Comparison of ENCODE assay signal across 1 cellular context in the genomic region with DNA sequence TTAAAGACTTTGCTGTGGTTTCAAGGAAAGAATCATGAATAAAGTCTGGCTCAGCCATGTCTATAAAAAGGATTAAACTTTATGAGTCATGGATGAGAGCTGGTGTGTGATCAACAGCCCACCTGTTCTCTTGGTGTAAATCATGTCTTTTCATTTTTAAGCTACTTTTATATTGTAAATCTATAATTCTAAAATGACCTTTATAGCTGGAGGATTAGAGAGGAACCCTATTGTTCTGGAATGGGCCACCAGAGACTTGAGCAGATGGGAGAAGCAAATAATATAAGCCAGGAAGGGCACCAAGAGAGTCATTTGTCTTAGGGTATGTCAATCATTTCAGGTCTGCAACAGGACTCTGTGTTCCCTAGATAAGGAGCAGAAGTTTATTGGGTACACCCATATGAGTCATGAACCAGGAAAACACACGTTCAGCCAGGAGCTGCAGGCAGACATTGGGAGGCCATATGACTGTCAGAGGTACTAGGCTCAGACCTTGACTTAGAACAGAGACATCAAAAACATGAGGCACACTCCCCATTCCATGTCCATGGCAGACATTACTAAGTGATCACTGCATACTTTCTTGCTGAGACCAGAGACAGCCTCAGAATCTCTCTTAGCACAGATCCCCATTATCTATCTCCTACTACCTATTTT.
A peak's percentile ranks its signal among the peaks of the same experiment; 100 is the strongest.
TF ChIP-seq lines count a peak whose summit lies in the region.

No MANE protein-coding gene starts in this region.

TF ChIP-seq in K562, 482 proteins besides CTCF, POLR2A, EP300 and RAD21 (continued from another document and continues in another):
- TF ChIP-seq, protein P1, sequence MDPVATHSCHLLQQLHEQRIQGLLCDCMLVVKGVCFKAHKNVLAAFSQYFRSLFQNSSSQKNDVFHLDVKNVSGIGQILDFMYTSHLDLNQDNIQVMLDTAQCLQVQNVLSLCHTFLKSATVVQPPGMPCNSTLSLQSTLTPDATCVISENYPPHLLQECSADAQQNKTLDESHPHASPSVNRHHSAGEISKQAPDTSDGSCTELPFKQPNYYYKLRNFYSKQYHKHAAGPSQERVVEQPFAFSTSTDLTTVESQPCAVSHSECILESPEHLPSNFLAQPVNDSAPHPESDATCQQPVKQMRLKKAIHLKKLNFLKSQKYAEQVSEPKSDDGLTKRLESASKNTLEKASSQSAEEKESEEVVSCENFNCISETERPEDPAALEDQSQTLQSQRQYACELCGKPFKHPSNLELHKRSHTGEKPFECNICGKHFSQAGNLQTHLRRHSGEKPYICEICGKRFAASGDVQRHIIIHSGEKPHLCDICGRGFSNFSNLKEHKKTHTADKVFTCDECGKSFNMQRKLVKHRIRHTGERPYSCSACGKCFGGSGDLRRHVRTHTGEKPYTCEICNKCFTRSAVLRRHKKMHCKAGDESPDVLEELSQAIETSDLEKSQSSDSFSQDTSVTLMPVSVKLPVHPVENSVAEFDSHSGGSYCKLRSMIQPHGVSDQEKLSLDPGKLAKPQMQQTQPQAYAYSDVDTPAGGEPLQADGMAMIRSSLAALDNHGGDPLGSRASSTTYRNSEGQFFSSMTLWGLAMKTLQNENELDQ (CRISPR knock-in tag; IDR thresholded peaks at IDR 0.05; ENCODE audit: borderline replicate concordance), result no peak
- TF ChIP-seq GTF2E2 (tag; IDR thresholded peaks at IDR 0.05) (no peak), MTA1 (IDR thresholded peaks at IDR 0.05; ENCODE audit: borderline replicate concordance) (no peak), PRPF4 (IDR thresholded peaks at IDR 0.05; ENCODE audit: insufficient read depth, low read depth, low read length, poor library complexity, severe bottlenecking) (no peak), MCM7 (IDR thresholded peaks at IDR 0.05) (no peak), ZNF354B (CRISPR knock-in tag; IDR thresholded peaks at IDR 0.05) (no peak), JUN (IDR thresholded peaks at IDR 0.05; ENCODE audit: borderline replicate concordance, low read depth, low read length) (peak; percentile 77), JUN (CRISPR knock-in tag; IDR thresholded peaks at IDR 0.05; ENCODE audit: borderline replicate concordance) (no peak), RFX7 (CRISPR knock-in tag; IDR thresholded peaks at IDR 0.05) (no peak), TAF7 (tag; IDR thresholded peaks at IDR 0.05) (no peak), KDM5B (IDR thresholded peaks at IDR 0.05; ENCODE audit: insufficient replicate concordance, low read depth, low read length) (no peak), ZNF695 (CRISPR knock-in tag; IDR thresholded peaks at IDR 0.05) (no peak), ZKSCAN3 (CRISPR knock-in tag; IDR thresholded peaks at IDR 0.05) (no peak), MYC (IDR thresholded peaks at IDR 0.05; ENCODE audit: low read depth, low read length) (0 out of 2 replicates have a peak, but pooled peaks have one; percentile 33), MYC (CRISPR knock-in tag; IDR thresholded peaks at IDR 0.05; ENCODE audit: borderline replicate concordance, low read depth) (no peak), HOXB6 (CRISPR knock-in tag; IDR thresholded peaks at IDR 0.05; ENCODE audit: borderline replicate concordance) (no peak), DIDO1 (tag; IDR thresholded peaks at IDR 0.05; ENCODE audit: low read depth) (no peak), CBX2 (IDR thresholded peaks at IDR 0.05; ENCODE audit: insufficient read depth, low read length, poor library complexity, severe bottlenecking) (no peak), ZNF707 (CRISPR knock-in tag; conservative IDR thresholded peaks at IDR 0.05) (no peak), HMG20B (CRISPR knock-in tag; IDR thresholded peaks at IDR 0.05) (no peak), RBM17 (IDR thresholded peaks at IDR 0.05; ENCODE audit: borderline replicate concordance, low read depth, low read length) (no peak), L3MBTL2 (IDR thresholded peaks at IDR 0.05) (peak; percentile 46; the same call in 1 of the 2 replicates), SMARCC2 (IDR thresholded peaks at IDR 0.05; ENCODE audit: low read depth) (peak; percentile 68), SOX6 (IDR thresholded peaks at IDR 0.05) (peak; percentile 52; the same call in 1 of the 2 replicates), RBFOX2 (IDR thresholded peaks at IDR 0.05; ENCODE audit: low read depth, low read length) (no peak), RBM15 (IDR thresholded peaks at IDR 0.05; ENCODE audit: insufficient read depth, low read length) (no peak), ZNF212 (CRISPR knock-in tag; IDR thresholded peaks at IDR 0.05) (no peak), BACH1 (tag; IDR thresholded peaks at IDR 0.05) (no peak), RB1 (IDR thresholded peaks at IDR 0.05; ENCODE audit: low read depth) (no peak), ARID2 (IDR thresholded peaks at IDR 0.05) (no peak), SP2 (IDR thresholded peaks at IDR 0.05; ENCODE audit: extremely low read depth, low read depth, low read length, poor library complexity, severe bottlenecking) (no peak), NFYB (IDR thresholded peaks at IDR 0.05; ENCODE audit: extremely low read depth, insufficient read length) (no peak), SMAD1 (IDR thresholded peaks at IDR 0.05; ENCODE audit: low read depth, low read length, partially characterized antibody) (no peak), HNRNPK (IDR thresholded peaks at IDR 0.05; ENCODE audit: low read depth, low read length, poor library complexity, severe bottlenecking) (no peak), TRIM28 (IDR thresholded peaks at IDR 0.05) (no peak)
- TF ChIP-seq, protein P2, sequence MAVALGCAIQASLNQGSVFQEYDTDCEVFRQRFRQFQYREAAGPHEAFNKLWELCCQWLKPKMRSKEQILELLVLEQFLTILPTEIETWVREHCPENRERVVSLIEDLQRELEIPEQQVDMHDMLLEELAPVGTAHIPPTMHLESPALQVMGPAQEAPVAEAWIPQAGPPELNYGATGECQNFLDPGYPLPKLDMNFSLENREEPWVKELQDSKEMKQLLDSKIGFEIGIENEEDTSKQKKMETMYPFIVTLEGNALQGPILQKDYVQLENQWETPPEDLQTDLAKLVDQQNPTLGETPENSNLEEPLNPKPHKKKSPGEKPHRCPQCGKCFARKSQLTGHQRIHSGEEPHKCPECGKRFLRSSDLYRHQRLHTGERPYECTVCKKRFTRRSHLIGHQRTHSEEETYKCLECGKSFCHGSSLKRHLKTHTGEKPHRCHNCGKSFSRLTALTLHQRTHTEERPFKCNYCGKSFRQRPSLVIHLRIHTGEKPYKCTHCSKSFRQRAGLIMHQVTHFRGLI (CRISPR knock-in tag; IDR thresholded peaks at IDR 0.05), result no peak
- TF ChIP-seq, protein P3, sequence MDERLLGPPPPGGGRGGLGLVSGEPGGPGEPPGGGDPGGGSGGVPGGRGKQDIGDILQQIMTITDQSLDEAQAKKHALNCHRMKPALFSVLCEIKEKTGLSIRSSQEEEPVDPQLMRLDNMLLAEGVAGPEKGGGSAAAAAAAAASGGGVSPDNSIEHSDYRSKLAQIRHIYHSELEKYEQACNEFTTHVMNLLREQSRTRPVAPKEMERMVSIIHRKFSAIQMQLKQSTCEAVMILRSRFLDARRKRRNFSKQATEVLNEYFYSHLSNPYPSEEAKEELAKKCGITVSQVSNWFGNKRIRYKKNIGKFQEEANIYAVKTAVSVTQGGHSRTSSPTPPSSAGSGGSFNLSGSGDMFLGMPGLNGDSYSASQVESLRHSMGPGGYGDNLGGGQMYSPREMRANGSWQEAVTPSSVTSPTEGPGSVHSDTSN (CRISPR knock-in tag; IDR thresholded peaks at IDR 0.05; ENCODE audit: low read depth), result peak; percentile 58
- TF ChIP-seq, protein P3 (tag; conservative IDR thresholded peaks at IDR 0.05; ENCODE audit: low read depth), result peak; percentile 95
- TF ChIP-seq, protein P4, sequence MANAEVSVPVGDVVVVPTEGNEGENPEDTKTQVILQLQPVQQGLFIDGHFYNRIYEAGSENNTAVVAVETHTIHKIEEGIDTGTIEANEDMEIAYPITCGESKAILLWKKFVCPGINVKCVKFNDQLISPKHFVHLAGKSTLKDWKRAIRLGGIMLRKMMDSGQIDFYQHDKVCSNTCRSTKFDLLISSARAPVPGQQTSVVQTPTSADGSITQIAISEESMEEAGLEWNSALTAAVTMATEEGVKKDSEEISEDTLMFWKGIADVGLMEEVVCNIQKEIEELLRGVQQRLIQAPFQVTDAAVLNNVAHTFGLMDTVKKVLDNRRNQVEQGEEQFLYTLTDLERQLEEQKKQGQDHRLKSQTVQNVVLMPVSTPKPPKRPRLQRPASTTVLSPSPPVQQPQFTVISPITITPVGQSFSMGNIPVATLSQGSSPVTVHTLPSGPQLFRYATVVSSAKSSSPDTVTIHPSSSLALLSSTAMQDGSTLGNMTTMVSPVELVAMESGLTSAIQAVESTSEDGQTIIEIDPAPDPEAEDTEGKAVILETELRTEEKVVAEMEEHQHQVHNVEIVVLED (CRISPR knock-in tag; IDR thresholded peaks at IDR 0.05), result no peak
- TF ChIP-seq, protein P5, sequence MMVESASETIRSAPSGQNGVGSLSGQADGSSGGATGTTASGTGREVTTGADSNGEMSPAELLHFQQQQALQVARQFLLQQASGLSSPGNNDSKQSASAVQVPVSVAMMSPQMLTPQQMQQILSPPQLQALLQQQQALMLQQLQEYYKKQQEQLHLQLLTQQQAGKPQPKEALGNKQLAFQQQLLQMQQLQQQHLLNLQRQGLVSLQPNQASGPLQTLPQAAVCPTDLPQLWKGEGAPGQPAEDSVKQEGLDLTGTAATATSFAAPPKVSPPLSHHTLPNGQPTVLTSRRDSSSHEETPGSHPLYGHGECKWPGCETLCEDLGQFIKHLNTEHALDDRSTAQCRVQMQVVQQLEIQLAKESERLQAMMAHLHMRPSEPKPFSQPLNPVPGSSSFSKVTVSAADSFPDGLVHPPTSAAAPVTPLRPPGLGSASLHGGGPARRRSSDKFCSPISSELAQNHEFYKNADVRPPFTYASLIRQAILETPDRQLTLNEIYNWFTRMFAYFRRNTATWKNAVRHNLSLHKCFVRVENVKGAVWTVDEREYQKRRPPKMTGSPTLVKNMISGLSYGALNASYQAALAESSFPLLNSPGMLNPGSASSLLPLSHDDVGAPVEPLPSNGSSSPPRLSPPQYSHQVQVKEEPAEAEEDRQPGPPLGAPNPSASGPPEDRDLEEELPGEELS (CRISPR knock-in tag; IDR thresholded peaks at IDR 0.05; ENCODE audit: borderline replicate concordance), result no peak; the same call in 1 of the 2 replicates
- TF ChIP-seq, protein P6, sequence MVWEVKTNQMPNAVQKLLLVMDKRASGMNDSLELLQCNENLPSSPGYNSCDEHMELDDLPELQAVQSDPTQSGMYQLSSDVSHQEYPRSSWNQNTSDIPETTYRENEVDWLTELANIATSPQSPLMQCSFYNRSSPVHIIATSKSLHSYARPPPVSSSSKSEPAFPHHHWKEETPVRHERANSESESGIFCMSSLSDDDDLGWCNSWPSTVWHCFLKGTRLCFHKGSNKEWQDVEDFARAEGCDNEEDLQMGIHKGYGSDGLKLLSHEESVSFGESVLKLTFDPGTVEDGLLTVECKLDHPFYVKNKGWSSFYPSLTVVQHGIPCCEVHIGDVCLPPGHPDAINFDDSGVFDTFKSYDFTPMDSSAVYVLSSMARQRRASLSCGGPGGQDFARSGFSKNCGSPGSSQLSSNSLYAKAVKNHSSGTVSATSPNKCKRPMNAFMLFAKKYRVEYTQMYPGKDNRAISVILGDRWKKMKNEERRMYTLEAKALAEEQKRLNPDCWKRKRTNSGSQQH (CRISPR knock-in tag; IDR thresholded peaks at IDR 0.05), result no peak
- TF ChIP-seq, protein P7, sequence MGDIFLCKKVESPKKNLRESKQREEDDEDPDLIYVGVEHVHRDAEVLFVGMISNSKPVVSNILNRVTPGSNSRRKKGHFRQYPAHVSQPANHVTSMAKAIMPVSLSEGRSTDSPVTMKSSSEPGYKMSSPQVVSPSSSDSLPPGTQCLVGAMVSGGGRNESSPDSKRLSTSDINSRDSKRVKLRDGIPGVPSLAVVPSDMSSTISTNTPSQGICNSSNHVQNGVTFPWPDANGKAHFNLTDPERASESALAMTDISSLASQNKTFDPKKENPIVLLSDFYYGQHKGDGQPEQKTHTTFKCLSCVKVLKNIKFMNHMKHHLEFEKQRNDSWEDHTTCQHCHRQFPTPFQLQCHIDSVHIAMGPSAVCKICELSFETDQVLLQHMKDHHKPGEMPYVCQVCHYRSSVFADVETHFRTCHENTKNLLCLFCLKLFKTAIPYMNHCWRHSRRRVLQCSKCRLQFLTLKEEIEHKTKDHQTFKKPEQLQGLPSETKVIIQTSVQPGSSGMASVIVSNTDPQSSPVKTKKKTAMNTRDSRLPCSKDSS (IDR thresholded peaks at IDR 0.05; ENCODE audit: low read depth, partially characterized antibody), result no peak
- TF ChIP-seq, protein P8, sequence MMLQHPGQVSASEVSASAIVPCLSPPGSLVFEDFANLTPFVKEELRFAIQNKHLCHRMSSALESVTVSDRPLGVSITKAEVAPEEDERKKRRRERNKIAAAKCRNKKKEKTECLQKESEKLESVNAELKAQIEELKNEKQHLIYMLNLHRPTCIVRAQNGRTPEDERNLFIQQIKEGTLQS (IDR thresholded peaks at IDR 0.05), result peak; percentile 92
- TF ChIP-seq, protein P8 (CRISPR knock-in tag; conservative IDR thresholded peaks at IDR 0.05), result peak; percentile 53; the same call in 1 of the 2 replicates
- TF ChIP-seq, protein P9, sequence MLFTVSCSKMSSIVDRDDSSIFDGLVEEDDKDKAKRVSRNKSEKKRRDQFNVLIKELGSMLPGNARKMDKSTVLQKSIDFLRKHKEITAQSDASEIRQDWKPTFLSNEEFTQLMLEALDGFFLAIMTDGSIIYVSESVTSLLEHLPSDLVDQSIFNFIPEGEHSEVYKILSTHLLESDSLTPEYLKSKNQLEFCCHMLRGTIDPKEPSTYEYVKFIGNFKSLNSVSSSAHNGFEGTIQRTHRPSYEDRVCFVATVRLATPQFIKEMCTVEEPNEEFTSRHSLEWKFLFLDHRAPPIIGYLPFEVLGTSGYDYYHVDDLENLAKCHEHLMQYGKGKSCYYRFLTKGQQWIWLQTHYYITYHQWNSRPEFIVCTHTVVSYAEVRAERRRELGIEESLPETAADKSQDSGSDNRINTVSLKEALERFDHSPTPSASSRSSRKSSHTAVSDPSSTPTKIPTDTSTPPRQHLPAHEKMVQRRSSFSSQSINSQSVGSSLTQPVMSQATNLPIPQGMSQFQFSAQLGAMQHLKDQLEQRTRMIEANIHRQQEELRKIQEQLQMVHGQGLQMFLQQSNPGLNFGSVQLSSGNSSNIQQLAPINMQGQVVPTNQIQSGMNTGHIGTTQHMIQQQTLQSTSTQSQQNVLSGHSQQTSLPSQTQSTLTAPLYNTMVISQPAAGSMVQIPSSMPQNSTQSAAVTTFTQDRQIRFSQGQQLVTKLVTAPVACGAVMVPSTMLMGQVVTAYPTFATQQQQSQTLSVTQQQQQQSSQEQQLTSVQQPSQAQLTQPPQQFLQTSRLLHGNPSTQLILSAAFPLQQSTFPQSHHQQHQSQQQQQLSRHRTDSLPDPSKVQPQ (CRISPR knock-in tag; IDR thresholded peaks at IDR 0.05; ENCODE audit: borderline replicate concordance), result no peak
